Comparison of ENCODE assay signal across 8 cellular contexts in the genomic region with DNA sequence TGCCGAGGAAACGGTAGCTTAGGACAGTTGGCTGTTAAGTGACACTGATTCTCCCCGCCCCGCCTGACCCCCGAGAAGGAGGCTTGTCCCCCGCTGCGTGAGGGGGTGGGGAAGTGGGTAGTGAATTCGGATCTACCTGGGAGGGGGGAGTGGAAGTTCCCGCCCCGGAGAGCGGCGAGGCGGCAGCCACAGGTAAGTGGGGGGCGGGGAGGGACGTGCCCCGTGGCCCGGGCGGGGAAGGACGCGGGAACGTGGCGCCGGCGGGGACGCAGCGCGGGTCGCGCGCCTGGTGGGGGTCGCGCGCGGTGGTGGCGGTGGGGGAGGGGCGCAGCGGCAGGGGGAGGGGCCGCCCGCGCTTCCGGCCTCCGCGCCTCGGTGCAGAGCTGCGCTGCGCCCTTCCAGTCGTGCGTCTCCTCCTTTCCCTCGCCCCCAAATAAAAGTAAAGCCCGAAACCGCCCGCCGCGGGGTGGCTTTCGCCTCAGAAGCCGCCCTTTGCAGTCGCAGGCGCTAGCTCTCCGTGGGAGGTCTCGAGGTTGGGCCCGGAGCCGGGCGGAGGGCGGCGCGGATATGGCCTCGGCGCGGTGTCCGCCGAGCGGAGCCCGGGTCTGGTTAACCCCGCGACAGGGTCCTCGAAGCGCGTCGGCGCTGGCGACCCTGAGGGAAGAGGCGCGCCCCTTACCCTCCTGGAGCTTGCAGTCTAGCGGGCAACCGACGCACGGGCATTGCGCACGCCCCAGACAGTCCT. TPM values are rescaled to one million over a fixed set of nuclear protein-coding genes. Genes with fewer than 3 reads are reported as not detected.
DNase-seq lines count a peak whose midpoint lies in the region; ATAC-seq and TF ChIP-seq lines count a peak whose summit lies in the region.

No MANE protein-coding gene starts in this region.

- peak; percentile 58 to 62 for DNase-seq in SHP77 (lab: John Stamatoyannopoulos, UW)
- no peak for DNase-seq in SHP77 treated with DMSO at 0.1 percent for 48 hours (lab: John Stamatoyannopoulos, UW)
- peak; percentile 42 for DNase-seq in NCI-H2227 treated with DMSO at 0.1 percent for 48 hours (lab: John Stamatoyannopoulos, UW)
- peak; percentile 63 to 69 (median 67) for DNase-seq in activated CD8-positive, alpha-beta memory T cell treated with anti-CD3 and anti-CD28 coated beads for 48 hours (ENCODE audit: low read depth in 2 of 3, low spot score in 2 of 3)
- DNase-seq in endothelial cell (ENCODE audit: low spot score), result peak; percentile 69
- DNase-seq in mucosa of gallbladder (ENCODE audit: low spot score), result peak; percentile 18
- DNase-seq in stimulated activated CD8-positive, alpha-beta memory T cell treated with anti-CD3 and anti-CD28 coated beads, Interleukin-7, amount 100 ng/mL, for 24 hours (ENCODE audit: low read depth), result peak; percentile 50

- peaks cover 6% of the 10 kb centered on the region for H3K27me3 Mint-ChIP-seq in endothelial cell (ENCODE audit: unreplicated experiment)

- no peaks in the 10 kb centered on the region for H3K9me3 Mint-ChIP-seq in endothelial cell (ENCODE audit: unreplicated experiment)

- H3K27ac Mint-ChIP-seq in endothelial cell (ENCODE audit: unreplicated experiment), result peak overlapping the region; percentile 86

- H3K4me1 Mint-ChIP-seq in endothelial cell (ENCODE audit: unreplicated experiment), result peaks cover 12% of the 10 kb centered on the region

- peaks cover 10% of the 10 kb centered on the region for H3K36me3 Mint-ChIP-seq in endothelial cell (ENCODE audit: low read depth, unreplicated experiment)

- ATAC-seq in HG02852 (IDR thresholded peaks at IDR 0.05; ENCODE audit: unreplicated experiment), result peak; percentile 45

- H3K4me3 Mint-ChIP-seq in endothelial cell (ENCODE audit: unreplicated experiment), result peak overlapping the region; percentile 95

- no peak for TF ChIP-seq CTCF in endothelial cell (IDR thresholded peaks at IDR 0.05; ENCODE audit: unreplicated experiment)

RNA-seq across cellular contexts. Expression of gene ATF1, which starts 0.4 kb away (rescaled TPM):
- total RNA-seq in endothelial cell (ENCODE audit: unreplicated experiment) (16.2 TPM), mucosa of gallbladder (34.6 TPM)
